Comparison of ENCODE assay signal across 10 cellular contexts in the genomic region with DNA sequence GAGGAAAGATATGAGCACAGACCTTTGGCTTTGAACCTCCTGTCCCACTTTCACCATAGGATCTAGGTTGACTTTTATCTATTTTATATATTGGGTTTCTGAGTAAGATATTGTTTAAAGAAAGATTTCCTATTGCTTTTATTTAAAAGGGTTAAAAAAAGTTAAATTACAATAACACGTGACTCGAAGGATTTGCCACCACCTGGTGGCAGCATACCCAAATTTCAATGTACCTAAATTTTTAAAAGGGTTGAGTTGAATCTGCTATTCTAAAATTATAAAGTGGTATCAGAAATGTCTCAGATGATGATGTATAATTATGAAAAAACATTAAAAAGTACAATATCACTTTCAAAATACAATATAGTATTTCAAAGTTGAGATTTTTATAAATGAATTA.
DNase-seq lines count a peak whose midpoint lies in the region; ATAC-seq, FAIRE-seq and TF ChIP-seq lines count a peak whose summit lies in the region.
"Had no signal": no experiment of that assay in that cellular context is flagged by ENCODE, and none has a peak within 500 bp of the region (broad histone marks: within the 10 kb centered on the region; RNA-seq: fewer than 3 reads in every experiment).

No MANE protein-coding gene starts in this region.

- H3K4me1 Mint-ChIP-seq in osteocyte (ENCODE audit: unreplicated experiment): no peaks in the 10 kb centered on the region

- ATAC-seq in GM18505 (IDR thresholded peaks at IDR 0.05; ENCODE audit: unreplicated experiment): no peak
- no peak for ATAC-seq in activated naive CD4-positive, alpha-beta T cell treated with anti-CD3 and anti-CD28 coated beads, Interleukin-2, amount 50 U/mL, for 72 hours

- no peaks in the 10 kb centered on the region for H3K36me3 Mint-ChIP-seq in osteocyte (ENCODE audit: unreplicated experiment)
- no peaks in the 10 kb centered on the region for H3K36me3 Mint-ChIP-seq in activated naive CD4-positive, alpha-beta T cell treated with anti-CD3 and anti-CD28 coated beads, Interleukin-2, amount 50 U/mL, for 72 hours
- H3K36me3 Mint-ChIP-seq: activated naive CD8-positive, alpha-beta T cell had no signal

- no peak for FAIRE-seq in urothelium cell line (lab: Jason Lieb, UNC)

- no peak overlapping the region for H3K27ac ChIP-seq in dorsolateral prefrontal cortex

- no peak overlapping the region for H3K4me3 ChIP-seq in dorsolateral prefrontal cortex

- no peaks in the 10 kb centered on the region for H3K9me3 Mint-ChIP-seq in osteocyte (ENCODE audit: unreplicated experiment)
- no peaks in the 10 kb centered on the region for H3K9me3 Mint-ChIP-seq in activated naive CD4-positive, alpha-beta T cell treated with anti-CD3 and anti-CD28 coated beads, Interleukin-2, amount 50 U/mL, for 72 hours

- DNase-seq in NCI-H345 treated with DMSO at 0.1 percent for 48 hours (lab: John Stamatoyannopoulos, UW; ENCODE audit: unreplicated experiment) (peak; percentile 0), NCI-H345 (lab: John Stamatoyannopoulos, UW) (no peak), NCI-H2081 (lab: John Stamatoyannopoulos, UW) (peak; percentile 44 to 61), dorsolateral prefrontal cortex (no peak), osteocyte (ENCODE audit: extremely low spot score, unreplicated experiment) (no peak), urothelium cell line (ENCODE audit: low spot score) (no peak)
- DNase-seq in activated naive CD4-positive, alpha-beta T cell treated with anti-CD3 and anti-CD28 coated beads, Interleukin-2, amount 50 U/mL, for 72 hours (ENCODE audit: low spot score in 2 of 2): no peak
- DNase-seq: kidney glomerular epithelial cell had no signal

- TF ChIP-seq CTCF in dorsolateral prefrontal cortex (IDR thresholded peaks at IDR 0.05 in 54 of 56, conservative IDR thresholded peaks at IDR 0.05 in 2 of 56; ENCODE audit: low read depth in 1 of 56, partially characterized antibody in 56 of 56) (peak; percentile 14 to 62 (median 40)), osteocyte (IDR thresholded peaks at IDR 0.05) (peak; percentile 64)

- H3K27me3 Mint-ChIP-seq in osteocyte (ENCODE audit: unreplicated experiment): peaks cover 4% of the 10 kb centered on the region

- no peak overlapping the region for H3K4me3 Mint-ChIP-seq in osteocyte (ENCODE audit: unreplicated experiment)
- H3K4me3 Mint-ChIP-seq: activated naive CD8-positive, alpha-beta T cell had no signal

- H3K27me3 ChIP-seq in dorsolateral prefrontal cortex: peaks cover 0 to 15% (median 0%) of the 10 kb centered on the region in 45 donors

- no peak for TF ChIP-seq POLR2A in GM18505 (IDR thresholded peaks at IDR 0.05; ENCODE audit: borderline replicate concordance, extremely low read depth, insufficient read depth, insufficient read length)

- intact Hi-C loops in dorsolateral prefrontal cortex (cut with DNase I): no loop called here

- H3K27ac Mint-ChIP-seq in osteocyte (ENCODE audit: unreplicated experiment): no peak overlapping the region
- H3K27ac Mint-ChIP-seq in activated naive CD4-positive, alpha-beta T cell treated with anti-CD3 and anti-CD28 coated beads, Interleukin-2, amount 50 U/mL, for 72 hours: no peak overlapping the region
- H3K27ac Mint-ChIP-seq: activated naive CD8-positive, alpha-beta T cell had no signal

Comparison
In these comparisons a context has a peak if more than half of its experiments do, and no peak if none do; other contexts are left out.
1. DNase-seq: peak in NCI-H345 treated with DMSO at 0.1 percent for 48 hours (single experiment) and NCI-H2081 (2 of 2); none in NCI-H345 (single experiment), dorsolateral prefrontal cortex (0 of 10), osteocyte (single experiment), urothelium cell line (single experiment) and activated naive CD4-positive, alpha-beta T cell treated with anti-CD3 and anti-CD28 coated beads, Interleukin-2, amount 50 U/mL, for 72 hours (0 of 2).